Comparison of ENCODE assay signal across 15 cellular contexts in genomic region chr2:100906131-100906530, GRCh38.
DNase-seq lines count a peak whose midpoint lies in the region; ATAC-seq and TF ChIP-seq lines count a peak whose summit lies in the region.
"Had no signal": no experiment of that assay in that cellular context is flagged by ENCODE, and none has a peak within 500 bp of the region (broad histone marks: within the 10 kb centered on the region; RNA-seq: fewer than 3 reads in every experiment).

No MANE protein-coding gene starts in this region.

- TF ChIP-seq CTCF in IMR-90 (conservative IDR thresholded peaks at IDR 0.05; ENCODE audit: low read depth, low read length) (no peak), endothelial cell (IDR thresholded peaks at IDR 0.05; ENCODE audit: unreplicated experiment) (no peak)

- H3K79me1 ChIP-seq in IMR-90 (ENCODE audit: low read depth in 1 of 2, low read length in 2 of 2) (peaks cover 11 to 28% of the 10 kb centered on the region in 2 experiments), mesendoderm (ENCODE audit: low read length) (no peaks in the 10 kb centered on the region)

- H2BK5ac ChIP-seq in IMR-90 (ENCODE audit: low read depth, low read length, poor library complexity, severe bottlenecking) (no peak overlapping the region), mesendoderm (ENCODE audit: low read length) (no peak overlapping the region)

- H2BK20ac ChIP-seq in IMR-90 (ENCODE audit: low read depth, low read length), result no peak overlapping the region

- H4K5ac ChIP-seq in IMR-90 (ENCODE audit: low read depth, low read length), result no peak overlapping the region
- H4K5ac ChIP-seq in mesendoderm (ENCODE audit: low read length), result no peak overlapping the region

- H3K4me1 ChIP-seq in IMR-90 (ENCODE audit: control insufficient read depth, insufficient read depth, low read length) (peaks cover 16% of the 10 kb centered on the region), mesendoderm (ENCODE audit: control insufficient read depth, low read depth, low read length) (no peaks in the 10 kb centered on the region)
- H3K4me1 ChIP-seq: BLaER1 had no signal

- TF ChIP-seq RAD21 in IMR-90 (IDR thresholded peaks at IDR 0.05; ENCODE audit: low read length), result no peak

- H3K9ac ChIP-seq in IMR-90 (ENCODE audit: low read depth, low read length), result no peak overlapping the region
- no peak overlapping the region for H3K9ac ChIP-seq in mesendoderm (ENCODE audit: low read length)
- H3K9ac ChIP-seq: BLaER1 had no signal

- H3K4me1 Mint-ChIP-seq in endothelial cell (ENCODE audit: unreplicated experiment) (peaks cover 65% of the 10 kb centered on the region), immature natural killer cell (no peaks in the 10 kb centered on the region)

- H3K4me3 ChIP-seq in IMR-90 (ENCODE audit: insufficient read depth, low read depth, low read length) (no peak overlapping the region), mesendoderm (ENCODE audit: low read length) (no peak overlapping the region)
- H3K4me3 ChIP-seq: BLaER1 had no signal

- H3K4me3 Mint-ChIP-seq in endothelial cell (ENCODE audit: unreplicated experiment) (no peak overlapping the region), immature natural killer cell (no peak overlapping the region)

- peaks cover 32% of the 10 kb centered on the region for H3K9me1 ChIP-seq in IMR-90 (ENCODE audit: insufficient read depth, low read length)

- H3K9me3 ChIP-seq in IMR-90 (ENCODE audit: control insufficient read depth, insufficient read depth, low read length), result no peaks in the 10 kb centered on the region
- H3K9me3 ChIP-seq: BLaER1, Caco-2 had no signal

- H2BK15ac ChIP-seq in IMR-90 (ENCODE audit: low read depth, low read length) (no peak overlapping the region), mesendoderm (replicated peaks; ENCODE audit: low read depth) (no peak overlapping the region)

- H3K4me2 ChIP-seq in IMR-90 (ENCODE audit: low read depth, low read length) (no peak overlapping the region), mesendoderm (ENCODE audit: low read length) (no peak overlapping the region)
- H3K4me2 ChIP-seq: BLaER1 had no signal

- POLR2A ChIA-PET in IMR-90 (lab: Charles Lee; ENCODE audit: unreplicated experiment), result no interaction called here

- H3K56ac ChIP-seq in IMR-90 (ENCODE audit: extremely low read depth, insufficient read depth, low read length) (no peak overlapping the region), mesendoderm (ENCODE audit: low read length) (no peak overlapping the region)

- H2AFZ ChIP-seq in IMR-90 (replicated peaks; ENCODE audit: low read length, poor library complexity), result no peak overlapping the region

- no peak for TF ChIP-seq POLR2A in IMR-90 (IDR thresholded peaks at IDR 0.05; ENCODE audit: low read depth, low read length)

- in situ Hi-C loops in IMR-90 (cut with MboI; ENCODE audit: low sequenced_read_pairs), result no loop called here

- H3K9me3 Mint-ChIP-seq in endothelial cell (ENCODE audit: unreplicated experiment) (no peaks in the 10 kb centered on the region), immature natural killer cell (no peaks in the 10 kb centered on the region)
- H3K9me3 Mint-ChIP-seq: CD8-positive, alpha-beta memory T cell had no signal

- ATAC-seq in Right ventricle myocardium superior (ENCODE audit: poor library complexity), result peak; percentile 2
- ATAC-seq in Right ventricle myocardium inferior, result no peak
- no peak for ATAC-seq in IMR-90 (ENCODE audit: low read depth)
- ATAC-seq: HCT116 had no signal

- no peak overlapping the region for H3K4ac ChIP-seq in IMR-90 (ENCODE audit: low read depth, low read length)
- no peak overlapping the region for H3K4ac ChIP-seq in mesendoderm (ENCODE audit: low read depth, low read length)

- no peak overlapping the region for H2BK120ac ChIP-seq in IMR-90 (ENCODE audit: low read depth, low read length)
- H2BK120ac ChIP-seq in mesendoderm (ENCODE audit: low read depth, low read length), result no peak overlapping the region

- H4K20me1 ChIP-seq in IMR-90 (ENCODE audit: insufficient read depth, low read length), result peaks cover 10% of the 10 kb centered on the region
- H4K20me1 ChIP-seq: BLaER1 had no signal

- H2AK5ac ChIP-seq in IMR-90 (ENCODE audit: low read depth, low read length) (0 out of 2 replicates have a peak overlapping the region, but pooled peaks have one; percentile 16), mesendoderm (ENCODE audit: low read length) (no peak overlapping the region)

- H3K36me3 Mint-ChIP-seq in endothelial cell (ENCODE audit: low read depth, unreplicated experiment) (peaks cover 56% of the 10 kb centered on the region), immature natural killer cell (no peaks in the 10 kb centered on the region)
- H3K36me3 Mint-ChIP-seq: CD8-positive, alpha-beta memory T cell had no signal

- BruUV-seq in IMR-90 (replicated peaks; lab: Mats Ljungman, UMichigan), result no TSS peak

- DNase-seq in Right ventricle myocardium superior (no peak), Right ventricle myocardium inferior (ENCODE audit: missing footprints) (no peak), IMR-90 (no peak), endothelial cell (ENCODE audit: low spot score) (no peak), mesendoderm (no peak), T1000 (lab: John Stamatoyannopoulos, UW) (no peak), immature natural killer cell (no peak)
- DNase-seq: 8988T; AML-193; Caco-2; CD8-positive, alpha-beta memory T cell; DND-41; GDM1 had no signal

- H3K27me3 ChIP-seq in IMR-90 (ENCODE audit: control insufficient read depth, insufficient read depth, low read length), result no peaks in the 10 kb centered on the region
- no peaks in the 10 kb centered on the region for H3K27me3 ChIP-seq in mesendoderm (ENCODE audit: insufficient read depth, low read length, poor library complexity)
- H3K27me3 ChIP-seq: BLaER1 had no signal

- no peak overlapping the region for H4K8ac ChIP-seq in IMR-90 (ENCODE audit: low read depth in 2 of 2, low read length in 2 of 2)
- no peak overlapping the region for H4K8ac ChIP-seq in mesendoderm (ENCODE audit: low read depth, low read length)

- dilution Hi-C loops in IMR-90 (cut with HindIII; ENCODE audit: low sequenced_read_pairs, unreplicated experiment), result no loop called here

- no peak overlapping the region for H3K27ac ChIP-seq in IMR-90 (ENCODE audit: insufficient read depth, low read length)
- no peak overlapping the region for H3K27ac ChIP-seq in mesendoderm (ENCODE audit: low read depth, low read length)
- H3K27ac ChIP-seq: BLaER1 had no signal

- CTCF ChIA-PET in IMR-90 (lab: Yijun Ruan, JAX), result interaction anchor here (1.0 kb wide), 1 partner anchor 11 kb away, joined by 3 read pairs; no protein-coding TSS in a partner anchor

- H3K36me3 ChIP-seq in IMR-90 (ENCODE audit: control insufficient read depth, insufficient read depth, low read length), result peaks cover 2% of the 10 kb centered on the region; the same call in 1 of the 2 replicates
- no peaks in the 10 kb centered on the region for H3K36me3 ChIP-seq in mesendoderm (ENCODE audit: control insufficient read depth, insufficient read depth, low read length)
- H3K36me3 ChIP-seq: BLaER1 had no signal

- H3K23ac ChIP-seq in IMR-90 (ENCODE audit: low read depth, low read length), result 0 out of 2 replicates have a peak overlapping the region, but pooled peaks have one; percentile 27
- peak overlapping the region; percentile 66 for H3K23ac ChIP-seq in mesendoderm (ENCODE audit: low read length)

- no peak overlapping the region; the same call in 1 of the 2 replicates for H3K14ac ChIP-seq in IMR-90 (replicated peaks; ENCODE audit: low read depth, low read length)

- H2AK9ac ChIP-seq in IMR-90 (replicated peaks; ENCODE audit: low read depth, low read length, poor library complexity), result no peak overlapping the region

- H3K27ac Mint-ChIP-seq in endothelial cell (ENCODE audit: unreplicated experiment) (peak overlapping the region; percentile 50), immature natural killer cell (no peak overlapping the region)
- H3K27ac Mint-ChIP-seq: CD8-positive, alpha-beta memory T cell had no signal

- H3K79me2 ChIP-seq in mesendoderm (ENCODE audit: control insufficient read depth, insufficient read depth, low read length), result no peaks in the 10 kb centered on the region

- H3K18ac ChIP-seq in IMR-90 (ENCODE audit: low read depth, low read length) (no peak overlapping the region), mesendoderm (ENCODE audit: low read length) (no peak overlapping the region)

- intact Hi-C loops in Right ventricle myocardium superior (cut with DNase I), result loop anchor here (10.0 kb wide), 1 partner anchor 171 kb away; no protein-coding TSS in a partner anchor
- intact Hi-C loops in Right ventricle myocardium inferior (cut with DNase I), result loop anchor here (5.0 kb wide), 1 partner anchor 84 kb away; the partner anchor contains the start of gene NPAS2
- intact Hi-C loops in IMR-90 (cut with micrococcal nuclease), result no loop called here

- WGBS in IMR-90 (ENCODE audit: extremely low coverage in 2 of 2, insufficient read length in 1 of 2), 2 experiments, result no CpG with 5 or more reads among the region's 1 CpG
- no CpG with 5 or more reads among the region's 1 CpG for WGBS in mesendoderm (ENCODE audit: extremely low coverage, insufficient coverage, low lambda C conversion rate)

- H4K91ac ChIP-seq in IMR-90 (ENCODE audit: insufficient read depth, low read depth, low read length), result no peak overlapping the region

- H3K27me3 Mint-ChIP-seq in endothelial cell (ENCODE audit: unreplicated experiment) (peaks cover 9% of the 10 kb centered on the region), immature natural killer cell (ENCODE audit: low read depth in 3 of 3) (peaks cover 2 to 3% (median 2%) of the 10 kb centered on the region in 3 donors)

TF ChIP-seq in IMR-90, 13 proteins besides CTCF, POLR2A, EP300 and RAD21:
- no peak for TF ChIP-seq MAFK (IDR thresholded peaks at IDR 0.05; ENCODE audit: low read depth, low read length)
- TF ChIP-seq, protein P1, sequence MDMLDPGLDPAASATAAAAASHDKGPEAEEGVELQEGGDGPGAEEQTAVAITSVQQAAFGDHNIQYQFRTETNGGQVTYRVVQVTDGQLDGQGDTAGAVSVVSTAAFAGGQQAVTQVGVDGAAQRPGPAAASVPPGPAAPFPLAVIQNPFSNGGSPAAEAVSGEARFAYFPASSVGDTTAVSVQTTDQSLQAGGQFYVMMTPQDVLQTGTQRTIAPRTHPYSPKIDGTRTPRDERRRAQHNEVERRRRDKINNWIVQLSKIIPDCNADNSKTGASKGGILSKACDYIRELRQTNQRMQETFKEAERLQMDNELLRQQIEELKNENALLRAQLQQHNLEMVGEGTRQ (IDR thresholded peaks at IDR 0.05; ENCODE audit: low read depth, low read length), result no peak
